ENCODE assay signal across 29 cellular contexts in the genomic region with DNA sequence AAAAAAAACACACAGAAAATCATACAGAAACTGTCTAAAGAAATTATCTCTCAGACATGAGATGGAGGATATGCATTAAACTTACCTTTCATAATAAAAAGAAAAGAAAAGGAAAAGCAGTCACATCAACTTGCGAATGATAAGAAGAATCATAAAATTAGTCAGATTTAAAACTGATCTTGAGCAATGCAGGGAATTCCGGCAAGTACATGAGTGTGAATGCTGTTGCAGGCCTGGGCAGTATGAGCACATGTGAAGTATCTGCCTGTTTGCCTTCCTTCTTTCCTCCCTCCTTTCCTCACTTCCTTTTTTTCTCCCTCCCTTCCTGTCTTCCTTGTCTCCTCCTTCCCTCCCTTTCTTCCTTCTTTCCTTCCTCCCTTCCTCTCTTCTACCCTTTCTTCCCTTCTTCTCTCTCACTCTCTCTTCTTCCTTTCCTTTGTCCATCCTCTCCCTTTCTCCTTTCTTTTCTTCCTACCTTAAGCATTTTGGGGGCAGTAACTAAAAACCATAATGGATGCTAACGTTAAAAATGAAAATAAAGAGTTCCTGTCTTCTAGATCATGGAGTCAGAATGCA. TPM values are rescaled to one million over a fixed set of nuclear protein-coding genes. Genes with fewer than 3 reads are reported as not detected.
"Had no signal": no experiment of that assay in that cellular context is flagged by ENCODE, and none has a peak within 500 bp of the region (broad histone marks: within the 10 kb centered on the region; RNA-seq: fewer than 3 reads in every experiment).

No MANE protein-coding gene starts in this region.

- H3K4me1 Mint-ChIP-seq: activated CD8-positive, alpha-beta memory T cell treated with anti-CD3 and anti-CD28 coated beads, Interleukin-2, amount 10 ng/mL, durations not matched to agents 7 days and 5 days; activated naive CD4-positive, alpha-beta T cell treated with anti-CD3 and anti-CD28 coated beads, Interleukin-2, amount 10 ng/mL, durations not matched to agents 7 days and 5 days; memory B cell; nephron had no signal

- H3K4me3 Mint-ChIP-seq: activated CD8-positive, alpha-beta memory T cell treated with anti-CD3 and anti-CD28 coated beads, Interleukin-2, amount 10 ng/mL, durations not matched to agents 7 days and 5 days; activated CD8-positive, alpha-beta T cell treated with anti-CD3 and anti-CD28 coated beads for 36 hours; activated naive CD4-positive, alpha-beta T cell treated with anti-CD3 and anti-CD28 coated beads, Interleukin-2, amount 10 ng/mL, durations not matched to agents 7 days and 5 days; dendritic cell treated with granulocyte-macrophage colony-stimulating factor and Interleukin-4, amounts not matched to agents 40 ng/mL and 50 ng/mL, for 4 days; memory B cell; nephron; type B pancreatic cell had no signal

- H3K4me1 ChIP-seq: vagina had no signal

- H3K27ac ChIP-seq: thoracic aorta, vagina had no signal

- H3K9me3 Mint-ChIP-seq: activated CD8-positive, alpha-beta T cell treated with anti-CD3 and anti-CD28 coated beads for 36 hours; activated naive CD4-positive, alpha-beta T cell treated with anti-CD3 and anti-CD28 coated beads, Interleukin-2, amount 10 ng/mL, durations not matched to agents 7 days and 5 days; dendritic cell treated with granulocyte-macrophage colony-stimulating factor and Interleukin-4, amounts not matched to agents 40 ng/mL and 50 ng/mL, for 4 days; memory B cell; nephron; type B pancreatic cell had no signal

- DNase-seq: activated CD4-positive, alpha-beta T cell treated with anti-CD3 and anti-CD28 coated beads for 4 hours; activated CD4-positive, CD25-positive, alpha-beta regulatory T cell; activated CD8-positive, alpha-beta memory T cell treated with anti-CD3 and anti-CD28 coated beads, Interleukin-2, amount 10 ng/mL, durations not matched to agents 7 days and 5 days; activated CD8-positive, alpha-beta T cell treated with anti-CD3 and anti-CD28 coated beads for 36 hours; activated effector memory CD4-positive, alpha-beta T cell treated with anti-CD3 and anti-CD28 coated beads, Interleukin-2, amount 50 U/mL, for 16 hours; activated naive CD4-positive, alpha-beta T cell treated with anti-CD3 and anti-CD28 coated beads, Interleukin-2, amount 10 ng/mL, durations not matched to agents 7 days and 5 days; activated T-cell treated with anti-CD3 and anti-CD28 coated beads for 4 hours; caudate nucleus; effector CD4-positive, alpha-beta T cell; erythroblast; hippocampal formation; occipital lobe; posterior cingulate gyrus; small intestine; stimulated activated CD4-positive, alpha-beta T cell treated with anti-CD3 and anti-CD28 coated beads, Interleukin-15, amount 100 ng/mL, for 24 hours; stimulated activated CD4-positive, alpha-beta T cell treated with anti-CD3 and anti-CD28 coated beads, Interleukin-2, amount 100 ng/mL, for 48 hours; stimulated activated CD8-positive, alpha-beta memory T cell treated with anti-CD3 and anti-CD28 coated beads, Interleukin-4, amount 100 ng/mL, for 48 hours; stimulated activated naive CD4-positive, alpha-beta T cell had no signal

- H3K27me3 Mint-ChIP-seq: activated CD8-positive, alpha-beta memory T cell treated with anti-CD3 and anti-CD28 coated beads, Interleukin-2, amount 10 ng/mL, durations not matched to agents 7 days and 5 days; activated CD8-positive, alpha-beta T cell treated with anti-CD3 and anti-CD28 coated beads for 36 hours; activated naive CD4-positive, alpha-beta T cell treated with anti-CD3 and anti-CD28 coated beads, Interleukin-2, amount 10 ng/mL, durations not matched to agents 7 days and 5 days; dendritic cell treated with granulocyte-macrophage colony-stimulating factor and Interleukin-4, amounts not matched to agents 40 ng/mL and 50 ng/mL, for 4 days; memory B cell; type B pancreatic cell had no signal

- ATAC-seq: activated CD8-positive, alpha-beta memory T cell treated with anti-CD3 and anti-CD28 coated beads, Interleukin-2, amount 10 ng/mL, durations not matched to agents 7 days and 5 days; activated CD8-positive, alpha-beta T cell treated with anti-CD3 and anti-CD28 coated beads for 36 hours; sciatic nerve had no signal

- H3K36me3 Mint-ChIP-seq: activated CD8-positive, alpha-beta memory T cell treated with anti-CD3 and anti-CD28 coated beads, Interleukin-2, amount 10 ng/mL, durations not matched to agents 7 days and 5 days; activated naive CD4-positive, alpha-beta T cell treated with anti-CD3 and anti-CD28 coated beads, Interleukin-2, amount 10 ng/mL, durations not matched to agents 7 days and 5 days; memory B cell; type B pancreatic cell had no signal

- H3K27ac Mint-ChIP-seq: activated CD8-positive, alpha-beta memory T cell treated with anti-CD3 and anti-CD28 coated beads, Interleukin-2, amount 10 ng/mL, durations not matched to agents 7 days and 5 days; activated CD8-positive, alpha-beta T cell treated with anti-CD3 and anti-CD28 coated beads for 36 hours; activated naive CD4-positive, alpha-beta T cell treated with anti-CD3 and anti-CD28 coated beads, Interleukin-2, amount 10 ng/mL, durations not matched to agents 7 days and 5 days; dendritic cell treated with granulocyte-macrophage colony-stimulating factor and Interleukin-4, amounts not matched to agents 40 ng/mL and 50 ng/mL, for 4 days; memory B cell; nephron; type B pancreatic cell had no signal

- H3K4me3 ChIP-seq: thoracic aorta, vagina had no signal

- H3K27me3 ChIP-seq: vagina had no signal

- FAIRE-seq: endometrium, small intestine had no signal

- H3K36me3 ChIP-seq: thoracic aorta, vagina had no signal

- H3K9me3 ChIP-seq: thoracic aorta, vagina had no signal

RNA-seq across cellular contexts. Expression of a gene that starts 38.5 kb away (rescaled TPM):
- total RNA-seq: activated CD8-positive, alpha-beta memory T cell treated with anti-CD3 and anti-CD28 coated beads, Interleukin-2, amount 10 ng/mL, durations not matched to agents 7 days and 5 days; activated CD8-positive, alpha-beta T cell treated with anti-CD3 and anti-CD28 coated beads for 36 hours; liver; mononuclear cell; T-helper 1 cell treated with Interleukin-12 subunit alpha and Interleukin-12 subunit beta and Interleukin-4 antibody, amounts not matched to agents 30 ng/mL and 1 ng/mL, for 36 hours had no signal
- polyA plus RNA-seq: liver had no signal
